Comparison of ENCODE assay signal across 8 cellular contexts in genomic region chr1:240407407-240407806, GRCh38.
"Had no signal": no experiment of that assay in that cellular context is flagged by ENCODE, and none has a peak within 500 bp of the region (broad histone marks: within the 10 kb centered on the region; RNA-seq: fewer than 3 reads in every experiment).

No MANE protein-coding gene starts in this region.

- H3K36me3 ChIP-seq: HAP-1 had no signal

- H3K4me3 ChIP-seq: GM23248, HAP-1 had no signal

- H3K9ac ChIP-seq: GM23248 had no signal

- ATAC-seq: HCT116 had no signal

- H3K9me3 ChIP-seq: HAP-1 had no signal

- DNase-seq: GM23248, GOT3, H7, HFFc6, KG1 had no signal

- H3K27ac ChIP-seq: GM23248, HL-60 had no signal

- H2AFZ ChIP-seq: GM23248 had no signal

- H3K4me1 ChIP-seq: HAP-1 had no signal
